ENCODE assay signal across 1 cellular context in the genomic region with DNA sequence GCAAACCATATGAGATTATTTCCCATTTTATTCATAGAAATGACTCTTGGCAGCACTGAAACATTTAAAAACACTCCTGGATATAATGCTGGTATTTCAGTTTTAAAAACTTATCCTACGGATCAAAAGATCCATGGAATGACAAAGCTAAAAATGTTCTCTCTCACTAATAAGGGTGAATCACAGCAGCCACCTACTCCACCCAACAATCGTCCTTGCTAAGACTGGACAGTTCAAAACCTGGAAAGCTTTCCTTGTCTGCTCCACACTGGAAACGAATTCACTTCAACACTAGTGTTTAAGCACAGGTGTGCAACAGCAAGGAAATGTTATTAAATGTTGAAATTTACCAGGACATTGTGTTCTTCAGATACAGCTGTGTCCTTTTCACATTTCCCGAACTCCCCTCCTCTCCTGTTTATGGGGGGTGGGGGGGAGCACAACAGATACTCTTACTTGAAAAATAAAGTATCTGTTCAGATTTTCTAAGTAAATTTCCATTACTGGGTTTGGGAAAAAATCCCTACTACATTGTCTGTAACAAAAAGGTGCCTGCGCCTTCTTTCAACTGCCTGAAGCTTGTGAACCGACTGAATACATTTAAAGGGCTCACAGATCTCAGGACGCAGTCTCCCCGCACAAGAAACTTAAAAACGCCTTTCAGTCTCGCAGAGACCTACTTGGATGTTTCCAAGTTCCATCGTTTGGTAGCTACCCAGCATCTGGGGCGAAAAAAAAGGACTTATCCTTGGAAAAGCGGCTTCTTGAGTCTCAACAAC.
TF ChIP-seq lines count a peak whose summit lies in the region.

No MANE protein-coding gene starts in this region.

TF ChIP-seq in WTC11, 78 proteins besides CTCF, POLR2A, EP300 and RAD21 (continued from another document):
- TF ChIP-seq, protein P1, sequence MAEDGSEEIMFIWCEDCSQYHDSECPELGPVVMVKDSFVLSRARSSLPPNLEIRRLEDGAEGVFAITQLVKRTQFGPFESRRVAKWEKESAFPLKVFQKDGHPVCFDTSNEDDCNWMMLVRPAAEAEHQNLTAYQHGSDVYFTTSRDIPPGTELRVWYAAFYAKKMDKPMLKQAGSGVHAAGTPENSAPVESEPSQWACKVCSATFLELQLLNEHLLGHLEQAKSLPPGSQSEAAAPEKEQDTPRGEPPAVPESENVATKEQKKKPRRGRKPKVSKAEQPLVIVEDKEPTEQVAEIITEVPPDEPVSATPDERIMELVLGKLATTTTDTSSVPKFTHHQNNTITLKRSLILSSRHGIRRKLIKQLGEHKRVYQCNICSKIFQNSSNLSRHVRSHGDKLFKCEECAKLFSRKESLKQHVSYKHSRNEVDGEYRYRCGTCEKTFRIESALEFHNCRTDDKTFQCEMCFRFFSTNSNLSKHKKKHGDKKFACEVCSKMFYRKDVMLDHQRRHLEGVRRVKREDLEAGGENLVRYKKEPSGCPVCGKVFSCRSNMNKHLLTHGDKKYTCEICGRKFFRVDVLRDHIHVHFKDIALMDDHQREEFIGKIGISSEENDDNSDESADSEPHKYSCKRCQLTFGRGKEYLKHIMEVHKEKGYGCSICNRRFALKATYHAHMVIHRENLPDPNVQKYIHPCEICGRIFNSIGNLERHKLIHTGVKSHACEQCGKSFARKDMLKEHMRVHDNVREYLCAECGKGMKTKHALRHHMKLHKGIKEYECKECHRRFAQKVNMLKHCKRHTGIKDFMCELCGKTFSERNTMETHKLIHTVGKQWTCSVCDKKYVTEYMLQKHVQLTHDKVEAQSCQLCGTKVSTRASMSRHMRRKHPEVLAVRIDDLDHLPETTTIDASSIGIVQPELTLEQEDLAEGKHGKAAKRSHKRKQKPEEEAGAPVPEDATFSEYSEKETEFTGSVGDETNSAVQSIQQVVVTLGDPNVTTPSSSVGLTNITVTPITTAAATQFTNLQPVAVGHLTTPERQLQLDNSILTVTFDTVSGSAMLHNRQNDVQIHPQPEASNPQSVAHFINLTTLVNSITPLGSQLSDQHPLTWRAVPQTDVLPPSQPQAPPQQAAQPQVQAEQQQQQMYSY (CRISPR knock-in tag; IDR thresholded peaks at IDR 0.05) = no peak
- TF ChIP-seq JAZF1 (CRISPR knock-in tag; IDR thresholded peaks at IDR 0.05) = no peak
- TF ChIP-seq, protein P2, sequence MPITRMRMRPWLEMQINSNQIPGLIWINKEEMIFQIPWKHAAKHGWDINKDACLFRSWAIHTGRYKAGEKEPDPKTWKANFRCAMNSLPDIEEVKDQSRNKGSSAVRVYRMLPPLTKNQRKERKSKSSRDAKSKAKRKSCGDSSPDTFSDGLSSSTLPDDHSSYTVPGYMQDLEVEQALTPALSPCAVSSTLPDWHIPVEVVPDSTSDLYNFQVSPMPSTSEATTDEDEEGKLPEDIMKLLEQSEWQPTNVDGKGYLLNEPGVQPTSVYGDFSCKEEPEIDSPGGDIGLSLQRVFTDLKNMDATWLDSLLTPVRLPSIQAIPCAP (CRISPR knock-in tag; IDR thresholded peaks at IDR 0.05) = no peak
- TF ChIP-seq ETV6 (CRISPR knock-in tag; IDR thresholded peaks at IDR 0.05) = no peak
- TF ChIP-seq CBFB (CRISPR knock-in tag; IDR thresholded peaks at IDR 0.05; ENCODE audit: low read depth) = no peak
